Comparison of ENCODE assay signal across 9 cellular contexts in genomic region chr2:205660521-205661124, GRCh38.
DNase-seq lines count a peak whose midpoint lies in the region; ATAC-seq and TF ChIP-seq lines count a peak whose summit lies in the region.
"Had no signal": no experiment of that assay in that cellular context is flagged by ENCODE, and none has a peak within 500 bp of the region (broad histone marks: within the 10 kb centered on the region; RNA-seq: fewer than 3 reads in every experiment).

No MANE protein-coding gene starts in this region.

- TF ChIP-seq CTCF in fibroblast of mammary gland (conservative IDR thresholded peaks at IDR 0.05; ENCODE audit: control insufficient read depth, insufficient read depth, low read depth, low read length) = no peak

- ATAC-seq in HG02588 (IDR thresholded peaks at IDR 0.05; ENCODE audit: unreplicated experiment) = peak; percentile 73

- DNase-seq in GM04504 (ENCODE audit: low read depth) (peak; percentile 90), T1000 (lab: John Stamatoyannopoulos, UW) (peak; percentile 22), fibroblast of mammary gland (ENCODE audit: low read depth) (peak; percentile 97), NCI-H1436 (lab: John Stamatoyannopoulos, UW) (no peak), COR-L47 (lab: John Stamatoyannopoulos, UW) (no peak), KBM-7 (no peak)
- DNase-seq in stimulated activated naive CD4-positive, alpha-beta T cell (lab: John Stamatoyannopoulos, UW) = peak in 4 of 6 experiments; percentile 1 to 61 (median 34)

- in situ Hi-C loops in KBM-7 (cut with MboI; ENCODE audit: low pct_unique_long_range_greater_than_20kb, low sequenced_read_pairs) = no loop called here

- H3K4me3 ChIP-seq in fibroblast of mammary gland (ENCODE audit: control insufficient read depth, low read depth, low read length) = no peak overlapping the region
- H3K4me3 ChIP-seq: thoracic aorta had no signal

Comparison
In these comparisons a context has a peak if more than half of its experiments do, and no peak if none do; other contexts are left out.
1. DNase-seq: peak in GM04504 (single experiment), T1000 (single experiment), fibroblast of mammary gland (single experiment) and stimulated activated naive CD4-positive, alpha-beta T cell (4 of 6); none in NCI-H1436 (single experiment), COR-L47 (single experiment) and KBM-7 (single experiment).